ENCODE assay signal across 8 cellular contexts in the genomic region with DNA sequence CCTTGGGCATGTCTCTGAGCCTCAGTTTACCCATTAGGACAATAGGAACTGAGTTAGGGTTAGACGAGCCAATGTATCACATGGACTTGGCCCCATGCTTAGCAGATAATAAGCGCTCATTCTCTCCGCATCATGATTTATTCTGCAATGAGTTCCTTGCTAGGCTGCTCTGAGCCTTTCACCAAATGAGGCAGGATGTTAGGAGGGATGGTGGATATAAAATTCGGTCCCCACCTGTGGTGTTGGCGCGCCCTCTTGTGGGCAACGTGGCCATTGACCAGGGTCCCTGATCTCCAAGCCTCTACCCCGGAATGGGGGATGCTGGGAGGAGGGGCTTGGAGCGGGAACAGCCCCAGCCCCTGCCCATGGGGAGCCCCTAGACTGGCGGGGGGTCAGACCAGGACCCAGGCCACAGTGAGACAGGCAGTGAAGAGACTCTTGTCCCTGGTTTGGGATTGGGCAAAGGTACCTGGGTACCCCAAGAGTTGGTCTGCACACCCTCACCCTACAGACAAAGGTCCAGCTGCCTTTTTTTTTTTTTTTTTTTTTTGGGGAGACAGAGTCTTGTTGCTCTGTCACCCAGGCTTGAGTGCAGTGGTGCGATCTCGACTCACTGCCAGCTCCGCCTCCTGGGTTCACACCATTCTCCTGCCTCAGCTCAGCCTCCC. TPM values are rescaled to one million over a fixed set of nuclear protein-coding genes. Genes with fewer than 3 reads are reported as not detected.
DNase-seq lines count a peak whose midpoint lies in the region; ATAC-seq and TF ChIP-seq lines count a peak whose summit lies in the region.

No MANE protein-coding gene starts in this region.

- peak; percentile 29 for DNase-seq in GM12864 (ENCODE audit: low read depth)
- DNase-seq in NCI-H1092 (lab: John Stamatoyannopoulos, UW) = peak; percentile 75
- peak; percentile 53 to 87 (median 79) for DNase-seq in T-cell
- DNase-seq in activated naive CD8-positive, alpha-beta T cell treated with anti-CD3 and anti-CD28 coated beads, Interleukin-2, amount 10 ng/mL, durations not matched to agents 7 days and 5 days = peak; percentile 90
- DNase-seq in cardiac muscle cell (ENCODE audit: low read depth in 1 of 2, low spot score in 1 of 2) = peak; percentile 86 to 88
- DNase-seq in prostate gland (ENCODE audit: low spot score) = peak; percentile 66
- peak; percentile 84 to 95 for DNase-seq in aorta

- ATAC-seq in T-cell (replicated peaks in 1 of 4) (peak; percentile 84 to 98 (median 86)), aorta (ENCODE audit: low FRiP score) (peak; percentile 88), GM21367 (IDR thresholded peaks at IDR 0.05; ENCODE audit: unreplicated experiment) (no peak)
- peak; percentile 75 for ATAC-seq in activated naive CD8-positive, alpha-beta T cell treated with anti-CD3 and anti-CD28 coated beads, Interleukin-2, amount 10 ng/mL, durations not matched to agents 7 days and 5 days (ENCODE audit: low read depth)

- H3K4me3 ChIP-seq in GM12864 (ENCODE audit: low read depth, low read length) (no peak overlapping the region), cardiac muscle cell (no peak overlapping the region), prostate gland (no peak overlapping the region), aorta (ENCODE audit: low read length in 2 of 2) (no peak overlapping the region)

- no peaks in the 10 kb centered on the region for H3K9me3 Mint-ChIP-seq in T-cell
- H3K9me3 Mint-ChIP-seq in activated naive CD8-positive, alpha-beta T cell treated with anti-CD3 and anti-CD28 coated beads, Interleukin-2, amount 10 ng/mL, durations not matched to agents 7 days and 5 days = peaks cover 10% of the 10 kb centered on the region

- H3K4me1 Mint-ChIP-seq in T-cell = peaks cover 2 to 10% (median 4%) of the 10 kb centered on the region in 3 donors
- H3K4me1 Mint-ChIP-seq in activated naive CD8-positive, alpha-beta T cell treated with anti-CD3 and anti-CD28 coated beads, Interleukin-2, amount 10 ng/mL, durations not matched to agents 7 days and 5 days = peaks cover 14% of the 10 kb centered on the region

- H3K36me3 Mint-ChIP-seq in T-cell = peaks cover 23% of the 10 kb centered on the region
- peaks cover 24% of the 10 kb centered on the region for H3K36me3 Mint-ChIP-seq in activated naive CD8-positive, alpha-beta T cell treated with anti-CD3 and anti-CD28 coated beads, Interleukin-2, amount 10 ng/mL, durations not matched to agents 7 days and 5 days

- no peaks in the 10 kb centered on the region for H3K9me3 ChIP-seq in cardiac muscle cell (ENCODE audit: low read depth)
- no peaks in the 10 kb centered on the region for H3K9me3 ChIP-seq in prostate gland
- no peaks in the 10 kb centered on the region for H3K9me3 ChIP-seq in aorta (ENCODE audit: control insufficient read depth, low read length)

- no peaks in the 10 kb centered on the region for H3K27me3 Mint-ChIP-seq in T-cell
- no peaks in the 10 kb centered on the region for H3K27me3 Mint-ChIP-seq in activated naive CD8-positive, alpha-beta T cell treated with anti-CD3 and anti-CD28 coated beads, Interleukin-2, amount 10 ng/mL, durations not matched to agents 7 days and 5 days

- H3K27me3 ChIP-seq in cardiac muscle cell (no peaks in the 10 kb centered on the region), prostate gland (replicated peaks; ENCODE audit: insufficient read depth) (no peaks in the 10 kb centered on the region), aorta (ENCODE audit: control insufficient read depth in 1 of 2, insufficient read depth in 2 of 2, low read length in 1 of 2) (no peaks in the 10 kb centered on the region)

- no peak for TF ChIP-seq POLR2A in prostate gland (IDR thresholded peaks at IDR 0.05)

- H3K36me3 ChIP-seq in cardiac muscle cell = peaks cover 14% of the 10 kb centered on the region
- H3K36me3 ChIP-seq in prostate gland = peaks cover 0 to 6% of the 10 kb centered on the region in 2 donors
- H3K36me3 ChIP-seq in aorta (ENCODE audit: control insufficient read depth in 1 of 2, insufficient read depth in 2 of 2, low read length in 1 of 2) = no peaks in the 10 kb centered on the region

- POLR2A ChIA-PET in T-cell (lab: Charles Lee) = interaction anchor here (0.6 kb wide), 3 partner anchors 16 to 378 kb away, joined by 4 to 6 read pairs (median 4); no protein-coding TSS in a partner anchor
- POLR2A ChIA-PET in activated naive CD8-positive, alpha-beta T cell treated with anti-CD3 and anti-CD28 coated beads, Interleukin-2, amount 10 ng/mL, durations not matched to agents 7 days and 5 days (lab: Charles Lee) = interaction anchor here (0.7 kb wide), 1 partner anchor 59 kb away, joined by 3 read pairs; no protein-coding TSS in a partner anchor

- no peaks in the 10 kb centered on the region for H3K4me1 ChIP-seq in cardiac muscle cell (ENCODE audit: low read depth)
- no peaks in the 10 kb centered on the region for H3K4me1 ChIP-seq in prostate gland (replicated peaks)
- H3K4me1 ChIP-seq in aorta (ENCODE audit: control insufficient read depth in 1 of 2, insufficient read depth in 2 of 2, low read length in 2 of 2) = no peaks in the 10 kb centered on the region

- no peak overlapping the region for H3K27ac Mint-ChIP-seq in T-cell
- no peak overlapping the region for H3K27ac Mint-ChIP-seq in activated naive CD8-positive, alpha-beta T cell treated with anti-CD3 and anti-CD28 coated beads, Interleukin-2, amount 10 ng/mL, durations not matched to agents 7 days and 5 days

- CTCF ChIA-PET in T-cell (lab: Charles Lee) = interaction anchor here (0.6 to 1.3 kb wide), 7 partner anchors 17 to 332 kb away, joined by 4 to 14 read pairs (median 5); no protein-coding TSS in a partner anchor

- 28% methylated on average over 13 of the region's 13 CpGs for WGBS in prostate gland
- 27 to 30% methylated on average over 13 of the region's 13 CpGs for WGBS in aorta, 2 donors

- H3K27ac ChIP-seq in cardiac muscle cell (no peak overlapping the region), prostate gland (no peak overlapping the region), aorta (ENCODE audit: low read depth in 1 of 2, low read length in 2 of 2) (no peak overlapping the region)

- intact Hi-C loops in prostate gland (cut with DNase I) = loop anchor here (1.0 to 10.0 kb wide), 3 partner anchors 95 to 398 kb away; a partner anchor contains a TSS
- intact Hi-C loops in aorta (cut with DNase I) = loop anchor here (1.0 to 10.0 kb wide), 5 partner anchors 46 to 309 kb away; a partner anchor contains a TSS

- TF ChIP-seq CTCF in GM12864 (IDR thresholded peaks at IDR 0.05; ENCODE audit: low read depth, low read length, missing control alignments) = peak; percentile 88
- peak; percentile 90 for TF ChIP-seq CTCF in cardiac muscle cell (IDR thresholded peaks at IDR 0.05; ENCODE audit: low read depth, low read length)
- peak; percentile 81 to 95 (median 92) for TF ChIP-seq CTCF in prostate gland (IDR thresholded peaks at IDR 0.05)

- no peak overlapping the region for H3K4me3 Mint-ChIP-seq in T-cell
- no peak overlapping the region for H3K4me3 Mint-ChIP-seq in activated naive CD8-positive, alpha-beta T cell treated with anti-CD3 and anti-CD28 coated beads, Interleukin-2, amount 10 ng/mL, durations not matched to agents 7 days and 5 days

RNA-seq across cellular contexts. Expression of a gene that starts 43.9 kb away (rescaled TPM):
- total RNA-seq in T-cell (10 to 100 TPM; 23.1 to 46.9 (median 29.0) TPM), cardiac muscle cell (82.7 and 112 TPM in 2 replicates), prostate gland (100 to 1,000 TPM; 170 to 176 TPM), aorta (10 to 100 TPM; 23.6 to 33.7 TPM)
- 10 to 100 TPM; 32.5 to 32.8 TPM for total RNA-seq in activated naive CD8-positive, alpha-beta T cell treated with anti-CD3 and anti-CD28 coated beads, Interleukin-2, amount 10 ng/mL, durations not matched to agents 7 days and 5 days
- polyA plus RNA-seq in cardiac muscle cell (56.2 and 56.7 TPM in 2 replicates), aorta (10 to 100 TPM; 14.4 to 25.2 TPM)

RNA-seq across cellular contexts. Expression of a gene that starts 55.1 kb away (rescaled TPM):
- total RNA-seq in T-cell (10 to 100 TPM; 26.1 to 41.5 (median 37.4) TPM), cardiac muscle cell (87.4 and 94.7 TPM in 2 replicates), prostate gland (10 to 100 TPM; 50.8 to 91.4 TPM), aorta (10 to 100 TPM; 25.5 to 28.0 TPM)
- 10 to 100 TPM; 36.1 to 38.4 TPM for total RNA-seq in activated naive CD8-positive, alpha-beta T cell treated with anti-CD3 and anti-CD28 coated beads, Interleukin-2, amount 10 ng/mL, durations not matched to agents 7 days and 5 days
- polyA plus RNA-seq in cardiac muscle cell (99.3 and 109 TPM in 2 replicates), aorta (10 to 100 TPM; 17.3 to 42.6 TPM)

Comparison
In these comparisons a context has a peak if more than half of its experiments do, and no peak if none do; other contexts are left out.
1. DNase-seq: peak in every context shown above with its lines; median percentile 90 in activated naive CD8-positive, alpha-beta T cell treated with anti-CD3 and anti-CD28 coated beads, Interleukin-2, amount 10 ng/mL, durations not matched to agents 7 days and 5 days; 90 in aorta; 87 in cardiac muscle cell; 79 in T-cell; 75 in NCI-H1092; 66 in prostate gland; 29 in GM12864.